Comparison of ENCODE assay signal across 40 cellular contexts in the genomic region with DNA sequence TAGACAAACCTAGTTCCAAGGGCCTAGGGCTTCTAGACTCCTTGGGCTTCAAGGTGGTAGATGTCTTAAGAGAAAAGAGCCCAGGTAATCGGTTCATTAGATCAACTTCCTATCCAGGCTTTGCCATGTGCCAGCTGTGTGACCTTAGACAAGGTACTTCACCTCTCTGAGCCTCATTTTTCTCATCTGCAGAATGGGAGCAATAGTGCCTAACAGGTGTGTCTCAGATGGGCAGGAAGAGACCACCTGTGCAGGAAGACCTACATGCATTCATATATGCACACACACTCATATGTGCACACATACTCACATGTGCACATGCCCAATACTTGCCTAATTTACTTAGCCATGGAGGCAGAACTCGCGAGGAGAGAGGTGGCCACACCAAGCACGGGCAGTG. TPM values are rescaled to one million over a fixed set of nuclear protein-coding genes. Genes with fewer than 3 reads are reported as not detected.
"Had no signal": no experiment of that assay in that cellular context is flagged by ENCODE, and none has a peak within 500 bp of the region (broad histone marks: within the 10 kb centered on the region; RNA-seq: fewer than 3 reads in every experiment).

No MANE protein-coding gene starts in this region.

- H3K4me3 ChIP-seq: adrenal gland, body of pancreas, breast epithelium had no signal

- H3K4me1 ChIP-seq: adrenal gland, breast epithelium had no signal

- H3K27ac ChIP-seq: adrenal gland, body of pancreas, brain microvascular endothelial cell, breast epithelium, VCaP had no signal

- H3K27me3 ChIP-seq: adrenal gland, body of pancreas, brain microvascular endothelial cell, breast epithelium had no signal

- H3K4me3 Mint-ChIP-seq: activated B cell treated with CpG ODN at 0.5 μM for 24 hours; activated CD4-positive, alpha-beta memory T cell treated with anti-CD3 and anti-CD28 coated beads for 36 hours; activated CD4-positive, alpha-beta T cell treated with anti-CD3 and anti-CD28 coated beads, Interleukin-2, amount 10 ng/mL, durations not matched to agents 24 days and 14 days; activated CD8-positive, alpha-beta T cell treated with anti-CD3 and anti-CD28 coated beads for 36 hours; activated naive CD8-positive, alpha-beta T cell treated with anti-CD3 and anti-CD28 coated beads for 36 hours; activated T-cell treated with anti-CD3 and anti-CD28 coated beads, Interleukin-2, amount 50 U/mL, for 4 hours; activated T-cell treated with anti-CD3 and anti-CD28 coated beads, Interleukin-2, amount 50 U/mL, for 72 hours; activated T-helper 1 cell treated with anti-CD3 and anti-CD28 coated beads, Interleukin-12 subunit alpha, Interleukin-12 subunit beta, Interleukin-2, Interleukin-4 antibody, amounts not matched to agents 30 ng/mL and 10 ng/mL and 1 ng/mL, durations not matched to agents 14 hours and 24 hours and 36 hours; central memory CD8-positive, alpha-beta T cell; T-helper 1 cell treated with Interleukin-12 subunit alpha and Interleukin-12 subunit beta and Interleukin-4 antibody, amounts not matched to agents 30 μg/mL and 1 μg/mL, for 36 hours; T-helper 2 cell treated with Interferon-gamma antibody and Interleukin-4, amounts not matched to agents 5 μg/mL and 100 μg/mL, for 36 hours had no signal

- H3K36me3 Mint-ChIP-seq: activated CD4-positive, alpha-beta memory T cell treated with anti-CD3 and anti-CD28 coated beads for 36 hours; activated naive CD4-positive, alpha-beta T cell treated with anti-CD3 and anti-CD28 coated beads, Interleukin-2, amount 50 U/mL, for 72 hours; activated naive CD8-positive, alpha-beta T cell treated with anti-CD3 and anti-CD28 coated beads for 36 hours had no signal

- ATAC-seq: activated CD8-positive, alpha-beta T cell treated with anti-CD3 and anti-CD28 coated beads for 36 hours; activated T-cell treated with anti-CD3 and anti-CD28 coated beads, Interleukin-2, amount 50 U/mL, for 4 hours; activated T-cell treated with anti-CD3 and anti-CD28 coated beads, Interleukin-2, amount 50 U/mL, for 72 hours; body of pancreas had no signal

- H3K4me1 Mint-ChIP-seq: activated CD4-positive, alpha-beta T cell treated with anti-CD3 and anti-CD28 coated beads, Interleukin-2, amount 10 ng/mL, durations not matched to agents 24 days and 14 days; activated naive CD8-positive, alpha-beta T cell treated with anti-CD3 and anti-CD28 coated beads for 36 hours; central memory CD8-positive, alpha-beta T cell had no signal

- DNase-seq: activated B cell treated with CpG ODN at 0.5 μM for 24 hours; activated CD4-positive, alpha-beta memory T cell treated with anti-CD3 and anti-CD28 coated beads for 36 hours; activated CD4-positive, alpha-beta T cell treated with anti-CD3 and anti-CD28 coated beads for 4 hours; activated CD4-positive, alpha-beta T cell treated with anti-CD3 and anti-CD28 coated beads, Interleukin-2, amount 10 ng/mL, durations not matched to agents 24 days and 14 days; activated CD4-positive, alpha-beta T cell treated with anti-CD3 and anti-CD28 coated beads, Interleukin-2, amount 50 U/mL, for 1 hour; activated CD4-positive, alpha-beta T cell treated with anti-CD3 and anti-CD28 coated beads, Interleukin-2, amount 50 U/mL, for 4 hours; activated CD4-positive, CD25-positive, alpha-beta regulatory T cell treated with anti-CD3 and anti-CD28 coated beads, Interleukin-2, amount 50 U/mL, for 72 hours; activated CD8-positive, alpha-beta memory T cell treated with anti-CD3 and anti-CD28 coated beads, Interleukin-2, amount 50 U/mL, for 4 hours; activated CD8-positive, alpha-beta T cell treated with anti-CD3 and anti-CD28 coated beads for 36 hours; activated effector memory CD4-positive, alpha-beta T cell treated with Interleukin-2 at 50 U/mL for 16 hours; activated gamma-delta T cell; activated naive CD4-positive, alpha-beta T cell treated with anti-CD3 and anti-CD28 coated beads, Interleukin-2, amount 50 U/mL, for 16 hours; activated naive CD4-positive, alpha-beta T cell treated with Interleukin-2 at 50 U/mL for 16 hours; activated naive CD8-positive, alpha-beta T cell treated with anti-CD3 and anti-CD28 coated beads for 36 hours; activated T-cell treated with anti-CD3 and anti-CD28 coated beads for 4 hours; activated T-cell treated with anti-CD3 and anti-CD28 coated beads, Interleukin-2, amount 50 U/mL, for 1 hour; activated T-cell treated with anti-CD3 and anti-CD28 coated beads, Interleukin-2, amount 50 U/mL, for 4 hours; activated T-cell treated with anti-CD3 and anti-CD28 coated beads, Interleukin-2, amount 50 U/mL, for 72 hours; adrenal gland; amniotic stem cell; aorta; body of pancreas; brain microvascular endothelial cell; caudate nucleus; cerebellar nuclear complex; T-helper 1 cell; T-helper 2 cell; T-helper 9 cell had no signal

- H3K27ac Mint-ChIP-seq: activated B cell treated with CpG ODN at 0.5 μM for 24 hours; activated CD4-positive, alpha-beta memory T cell treated with anti-CD3 and anti-CD28 coated beads for 36 hours; activated CD4-positive, alpha-beta T cell treated with anti-CD3 and anti-CD28 coated beads, Interleukin-2, amount 10 ng/mL, durations not matched to agents 24 days and 14 days; activated CD8-positive, alpha-beta T cell treated with anti-CD3 and anti-CD28 coated beads for 36 hours; activated naive CD8-positive, alpha-beta T cell treated with anti-CD3 and anti-CD28 coated beads for 36 hours; activated T-cell treated with anti-CD3 and anti-CD28 coated beads, Interleukin-2, amount 50 U/mL, for 72 hours; activated T-helper 1 cell treated with anti-CD3 and anti-CD28 coated beads, Interleukin-12 subunit alpha, Interleukin-12 subunit beta, Interleukin-2, Interleukin-4 antibody, amounts not matched to agents 30 ng/mL and 10 ng/mL and 1 ng/mL, durations not matched to agents 14 hours and 24 hours and 36 hours; activated T-helper 2 cell treated with anti-CD3 and anti-CD28 coated beads, Interferon-gamma antibody, Interleukin-2, Interleukin-4, amounts not matched to agents 10 μg/mL and 5 μg/mL and 100 μg/mL, durations not matched to agents 14 hours and 24 hours and 36 hours; T-helper 1 cell treated with Interleukin-12 subunit alpha and Interleukin-12 subunit beta and Interleukin-4 antibody, amounts not matched to agents 30 μg/mL and 1 μg/mL, for 36 hours; T-helper 2 cell treated with Interferon-gamma antibody and Interleukin-4, amounts not matched to agents 5 μg/mL and 100 μg/mL, for 36 hours had no signal

- H3K27me3 Mint-ChIP-seq: activated B cell treated with CpG ODN at 0.5 μM for 24 hours; activated CD4-positive, alpha-beta memory T cell treated with anti-CD3 and anti-CD28 coated beads for 36 hours; activated CD4-positive, alpha-beta T cell treated with anti-CD3 and anti-CD28 coated beads, Interleukin-2, amount 10 ng/mL, durations not matched to agents 24 days and 14 days; activated CD8-positive, alpha-beta T cell treated with anti-CD3 and anti-CD28 coated beads for 36 hours; activated naive CD8-positive, alpha-beta T cell treated with anti-CD3 and anti-CD28 coated beads for 36 hours; central memory CD8-positive, alpha-beta T cell had no signal

- FAIRE-seq: astrocyte, TTC549 had no signal

- H3K36me3 ChIP-seq: adrenal gland, brain microvascular endothelial cell, breast epithelium had no signal

- H3K9me3 ChIP-seq: adrenal gland, body of pancreas, breast epithelium had no signal

- H3K9me3 Mint-ChIP-seq: activated B cell treated with CpG ODN at 0.5 μM for 24 hours; activated CD4-positive, alpha-beta memory T cell treated with anti-CD3 and anti-CD28 coated beads for 36 hours; activated CD4-positive, alpha-beta T cell treated with anti-CD3 and anti-CD28 coated beads, Interleukin-2, amount 10 ng/mL, durations not matched to agents 24 days and 14 days; activated CD8-positive, alpha-beta T cell treated with anti-CD3 and anti-CD28 coated beads for 36 hours; activated naive CD4-positive, alpha-beta T cell treated with anti-CD3 and anti-CD28 coated beads, Interleukin-2, amount 50 U/mL, for 72 hours; activated naive CD8-positive, alpha-beta T cell treated with anti-CD3 and anti-CD28 coated beads for 36 hours; activated T-cell treated with anti-CD3 and anti-CD28 coated beads, Interleukin-2, amount 50 U/mL, for 4 hours; activated T-cell treated with anti-CD3 and anti-CD28 coated beads, Interleukin-2, amount 50 U/mL, for 72 hours; activated T-helper 1 cell treated with anti-CD3 and anti-CD28 coated beads, Interleukin-12 subunit alpha, Interleukin-12 subunit beta, Interleukin-2, Interleukin-4 antibody, amounts not matched to agents 30 ng/mL and 10 ng/mL and 1 ng/mL, durations not matched to agents 14 hours and 24 hours and 36 hours; activated T-helper 2 cell treated with anti-CD3 and anti-CD28 coated beads, Interferon-gamma antibody, Interleukin-2, Interleukin-4, amounts not matched to agents 10 μg/mL and 5 μg/mL and 100 μg/mL, durations not matched to agents 14 hours and 24 hours and 36 hours; central memory CD8-positive, alpha-beta T cell; T-helper 1 cell treated with Interleukin-12 subunit alpha and Interleukin-12 subunit beta and Interleukin-4 antibody, amounts not matched to agents 30 μg/mL and 1 μg/mL, for 36 hours; T-helper 2 cell treated with Interferon-gamma antibody and Interleukin-4, amounts not matched to agents 5 μg/mL and 100 μg/mL, for 36 hours had no signal

RNA-seq across cellular contexts. Expression of a gene that starts 15.7 kb away (rescaled TPM):
- total RNA-seq: activated CD4-positive, alpha-beta memory T cell treated with anti-CD3 and anti-CD28 coated beads for 36 hours; activated CD4-positive, alpha-beta T cell treated with anti-CD3 and anti-CD28 coated beads, Interleukin-2, amount 10 ng/mL, durations not matched to agents 24 days and 14 days; activated CD8-positive, alpha-beta memory T cell treated with anti-CD3 and anti-CD28 coated beads for 36 hours; activated CD8-positive, alpha-beta T cell treated with anti-CD3 and anti-CD28 coated beads for 36 hours; activated naive CD4-positive, alpha-beta T cell treated with anti-CD3 and anti-CD28 coated beads, Interleukin-2, amount 50 U/mL, for 72 hours; activated T-cell treated with anti-CD3 and anti-CD28 coated beads, Interleukin-2, amount 50 U/mL, for 4 hours; activated T-cell treated with anti-CD3 and anti-CD28 coated beads, Interleukin-2, amount 50 U/mL, for 72 hours; activated T-helper 1 cell treated with anti-CD3 and anti-CD28 coated beads, Interleukin-12 subunit alpha, Interleukin-12 subunit beta, Interleukin-2, Interleukin-4 antibody, amounts not matched to agents 30 ng/mL and 10 ng/mL and 1 ng/mL, durations not matched to agents 14 hours and 24 hours and 36 hours; activated T-helper 2 cell treated with anti-CD3 and anti-CD28 coated beads, Interferon-gamma antibody, Interleukin-2, Interleukin-4, amounts not matched to agents 10 μg/mL and 5 μg/mL and 100 μg/mL, durations not matched to agents 14 hours and 24 hours and 36 hours; adrenal gland; aorta; body of pancreas; breast epithelium; chondrocyte had no signal
- polyA plus RNA-seq: aorta had no signal
